ENCODE assay signal across 8 cellular contexts in the genomic region with DNA sequence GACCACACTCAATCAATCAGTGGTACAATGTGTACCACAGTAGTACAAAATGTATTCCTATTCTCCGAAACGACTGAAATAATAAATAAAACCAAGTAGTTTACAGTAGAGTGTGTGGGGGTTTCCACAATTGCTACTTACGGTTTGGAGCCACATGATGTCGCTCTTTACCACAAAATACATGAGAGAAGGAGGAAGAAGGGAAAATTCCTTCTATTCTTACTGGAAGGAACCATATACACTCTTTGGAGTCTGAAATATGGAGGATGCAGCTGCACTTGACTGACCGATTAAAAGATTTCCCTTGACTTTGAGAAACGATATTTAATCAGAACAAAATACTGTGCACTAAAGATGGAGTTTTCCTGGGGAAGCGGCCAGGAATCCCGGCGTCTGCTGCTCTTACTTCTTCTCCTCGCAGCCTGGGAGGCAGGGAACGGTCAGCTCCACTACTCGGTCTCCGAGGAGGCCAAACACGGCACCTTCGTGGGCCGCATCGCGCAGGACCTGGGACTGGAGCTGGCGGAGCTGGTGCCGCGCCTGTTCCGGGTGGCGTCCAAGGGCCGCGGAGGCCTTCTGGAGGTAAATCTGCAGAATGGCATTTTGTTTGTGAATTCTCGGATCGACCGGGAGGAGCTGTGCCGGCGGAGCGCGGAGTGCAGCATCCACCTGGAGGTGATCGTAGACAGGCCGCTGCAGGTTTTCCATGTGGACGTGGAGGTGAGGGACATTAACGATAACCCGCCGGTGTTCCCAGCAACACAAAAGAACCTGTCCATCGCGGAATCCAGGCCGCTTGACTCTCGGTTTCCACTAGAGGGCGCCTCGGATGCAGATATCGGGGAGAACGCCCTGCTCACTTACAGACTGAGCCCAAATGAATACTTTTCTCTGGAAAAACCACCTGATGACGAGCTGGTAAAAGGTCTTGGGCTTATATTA. TPM values are rescaled to one million over a fixed set of nuclear protein-coding genes. Genes with fewer than 3 reads are reported as not detected.
DNase-seq lines count a peak whose midpoint lies in the region; ATAC-seq and TF ChIP-seq lines count a peak whose summit lies in the region.

A gene (plus strand): TSS at position 235 of the 942 bp plus-strand sequence.

- intact Hi-C loops in left ventricle myocardium superior (cut with micrococcal nuclease), result no loop called here

- DNase-seq in activated T-cell treated with anti-CD3 and anti-CD28 coated beads for 48 hours (ENCODE audit: low read depth), result peak; percentile 10
- no peak for DNase-seq in activated T-cell treated with anti-CD3 and anti-CD28 coated beads for 4 hours
- peak; percentile 51 for DNase-seq in SK-N-MC (ENCODE audit: low read depth, low spot score)
- peak; percentile 37 for DNase-seq in left ventricle myocardium superior
- peak; percentile 12 for DNase-seq in smooth muscle cell (lab: John Stamatoyannopoulos, UW; ENCODE audit: unreplicated experiment)
- DNase-seq in activated gamma-delta T cell treated with Interleukin-2 at 50 U/mL for 16 hours, result no peak
- DNase-seq in activated CD8-positive, alpha-beta memory T cell treated with anti-CD3 and anti-CD28 coated beads for 24 hours, result no peak
- DNase-seq in NCI-H2081 (lab: John Stamatoyannopoulos, UW), result no peak

- peak; percentile 69 for TF ChIP-seq CTCF in smooth muscle cell (IDR thresholded peaks at IDR 0.05; ENCODE audit: borderline replicate concordance, insufficient read depth, poor library complexity, severe bottlenecking)

- no peak within 1 kb of the TSS for H3K27ac ChIP-seq in SK-N-MC
- H3K27ac ChIP-seq in smooth muscle cell (ENCODE audit: low read depth), result peak within 1 kb of the TSS; percentile 32

- 2% methylated on average over 47 of the region's 47 CpGs for WGBS in smooth muscle cell (ENCODE audit: low lambda C conversion rate)

- peak within 1 kb of the TSS; percentile 100 for H2AFZ ChIP-seq in smooth muscle cell (ENCODE audit: low read depth)

- peak within 1 kb of the TSS; percentile 88 for H3K9ac ChIP-seq in SK-N-MC (ENCODE audit: insufficient read length)
- H3K9ac ChIP-seq in smooth muscle cell (ENCODE audit: low read depth), result peak within 1 kb of the TSS; percentile 72

- peak within 1 kb of the TSS; percentile 88 for H3K4me2 ChIP-seq in smooth muscle cell

- no peaks in the 10 kb centered on the region for H3F3A ChIP-seq in smooth muscle cell (ENCODE audit: low read depth)

- H3K4me3 ChIP-seq in SK-N-MC (peak within 1 kb of the TSS; percentile 97), smooth muscle cell (peak within 1 kb of the TSS; percentile 76)

- peak; percentile 42 for ATAC-seq in left ventricle myocardium superior

- H3K27me3 ChIP-seq in smooth muscle cell (ENCODE audit: low read depth), result no peaks in the 10 kb centered on the region

- H3K4me1 ChIP-seq in smooth muscle cell (ENCODE audit: low read depth), result no peaks in the 10 kb centered on the region

- no peaks in the 10 kb centered on the region for H4K20me1 ChIP-seq in smooth muscle cell (ENCODE audit: low read depth)

- no peaks in the 10 kb centered on the region for H3K79me2 ChIP-seq in smooth muscle cell (ENCODE audit: low read depth)

- H3K36me3 ChIP-seq in SK-N-MC (ENCODE audit: insufficient read depth, low read length) (no peaks in the 10 kb centered on the region), smooth muscle cell (ENCODE audit: low read depth) (no peaks in the 10 kb centered on the region)

- H3K9me3 ChIP-seq in SK-N-MC (ENCODE audit: low read depth, low read length), result no peaks in the 10 kb centered on the region
- H3K9me3 ChIP-seq in smooth muscle cell (replicated peaks; ENCODE audit: low read depth), result no peaks in the 10 kb centered on the region

RNA-seq across cellular contexts. Expression of the gene that starts here (rescaled TPM):
- total RNA-seq in left ventricle myocardium superior (0.10 TPM), smooth muscle cell (7.1 and 10.8 TPM in 2 replicates)
- polyA plus RNA-seq in smooth muscle cell, result 4.1 and 5.0 TPM in 2 replicates

Comparison
In these comparisons a context has a peak if more than half of its experiments do, and no peak if none do; other contexts are left out.
1. DNase-seq: peak in activated T-cell treated with anti-CD3 and anti-CD28 coated beads for 48 hours (single experiment), SK-N-MC (single experiment) and smooth muscle cell (single experiment); none in activated T-cell treated with anti-CD3 and anti-CD28 coated beads for 4 hours (single experiment), activated gamma-delta T cell treated with Interleukin-2 at 50 U/mL for 16 hours (single experiment), activated CD8-positive, alpha-beta memory T cell treated with anti-CD3 and anti-CD28 coated beads for 24 hours (single experiment) and NCI-H2081 (0 of 2).
2. Peak in DNase-seq and ATAC-seq in left ventricle myocardium superior; RNA of the gene not detected or under 1 TPM.